12 cellular contexts compared by ENCODE assay signal in genomic region chr22:25853902-25854301, GRCh38.
DNase-seq lines count a peak whose midpoint lies in the region; ATAC-seq and TF ChIP-seq lines count a peak whose summit lies in the region.
"Had no signal": no experiment of that assay in that cellular context is flagged by ENCODE, and none has a peak within 500 bp of the region (broad histone marks: within the 10 kb centered on the region; RNA-seq: fewer than 3 reads in every experiment).

No MANE protein-coding gene starts in this region.

- DNase-seq in COR-L47 (lab: John Stamatoyannopoulos, UW): peak; percentile 25
- DNase-seq in foreskin keratinocyte: no peak
- DNase-seq in NOMO-1 treated with DMSO at 0.1 percent for 48 hours (lab: John Stamatoyannopoulos, UW; ENCODE audit: unreplicated experiment): no peak
- no peak for DNase-seq in NCI-H774 (lab: John Stamatoyannopoulos, UW)
- DNase-seq: activated naive CD8-positive, alpha-beta T cell treated with anti-CD3 and anti-CD28 coated beads for 36 hours; CD4-positive, alpha-beta T cell; left lung; Peyer's patch had no signal

- ATAC-seq in foreskin keratinocyte (no peak), GM19452 (IDR thresholded peaks at IDR 0.05; ENCODE audit: unreplicated experiment) (no peak), HG03521 (IDR thresholded peaks at IDR 0.05; ENCODE audit: unreplicated experiment) (no peak)
- ATAC-seq: left lung had no signal

- H3K4me3 ChIP-seq in HEK293 (ENCODE audit: low read depth, low read length): no peak overlapping the region
- H3K4me3 ChIP-seq in OCI-LY1 (ENCODE audit: low read depth, low read length, poor library complexity, severe bottlenecking): no peak overlapping the region
- H3K4me3 ChIP-seq: left lung, Peyer's patch had no signal

- CTCF ChIA-PET in HEK293 (lab: Yijun Ruan, JAX): interaction anchor here (0.7 to 2.8 kb wide), 6 partner anchors 9 to 549 kb away, joined by 3 to 14 read pairs (median 4); no protein-coding TSS in a partner anchor

- POLR2A ChIA-PET in HEK293 (lab: Yijun Ruan, JAX): no interaction called here

- TF ChIP-seq CTCF in HEK293 (tag by site-specific recombination; IDR thresholded peaks at IDR 0.05) (peak; percentile 18; the same call in 1 of the 2 replicates), OCI-LY1 (IDR thresholded peaks at IDR 0.05; ENCODE audit: low read length) (peak; percentile 50), foreskin keratinocyte (conservative IDR thresholded peaks at IDR 0.05) (peak; percentile 41)

- H3K27me3 ChIP-seq in OCI-LY1 (ENCODE audit: insufficient read depth, low read length) (no peaks in the 10 kb centered on the region), foreskin keratinocyte (no peaks in the 10 kb centered on the region)
- H3K27me3 ChIP-seq: Peyer's patch had no signal

- H3K27ac ChIP-seq in HEK293 (ENCODE audit: extremely low read depth, low read depth, low read length) (no peak overlapping the region), OCI-LY1 (ENCODE audit: low read depth, low read length, poor library complexity, severe bottlenecking) (no peak overlapping the region), foreskin keratinocyte (no peak overlapping the region)
- H3K27ac ChIP-seq: left lung, Peyer's patch had no signal

- no peak overlapping the region for H2AFZ ChIP-seq in OCI-LY1 (ENCODE audit: low read length)

- no peaks in the 10 kb centered on the region for H4K20me1 ChIP-seq in OCI-LY1 (ENCODE audit: insufficient read depth, low read length)

- no peaks in the 10 kb centered on the region for H3K36me3 ChIP-seq in HEK293 (ENCODE audit: control insufficient read depth in 2 of 2, insufficient read depth in 1 of 2, low read length in 2 of 2)
- H3K36me3 ChIP-seq in OCI-LY1 (ENCODE audit: insufficient read depth, low read length): no peaks in the 10 kb centered on the region
- H3K36me3 ChIP-seq: left lung, Peyer's patch had no signal

- H3K9me3 ChIP-seq in HEK293 (ENCODE audit: control insufficient read depth, insufficient read depth, low read depth, low read length) (no peaks in the 10 kb centered on the region), OCI-LY1 (ENCODE audit: low read length) (no peaks in the 10 kb centered on the region)
- H3K9me3 ChIP-seq: left lung, Peyer's patch had no signal

- no peaks in the 10 kb centered on the region for H3K9me2 ChIP-seq in OCI-LY1 (ENCODE audit: low read depth, low read length)

- no peak overlapping the region for H3K9ac ChIP-seq in OCI-LY1 (ENCODE audit: low read length)

- no peak overlapping the region for H3K4me2 ChIP-seq in OCI-LY1 (ENCODE audit: low read length)

- H3K79me2 ChIP-seq in OCI-LY1 (ENCODE audit: insufficient read depth, low read length): no peaks in the 10 kb centered on the region

- H3K4me1 ChIP-seq in HEK293 (ENCODE audit: control insufficient read depth, insufficient read depth, low read length) (no peaks in the 10 kb centered on the region), OCI-LY1 (ENCODE audit: insufficient read depth, low read length, severe bottlenecking) (no peaks in the 10 kb centered on the region), foreskin keratinocyte (no peaks in the 10 kb centered on the region)
- H3K4me1 ChIP-seq: left lung, Peyer's patch had no signal

- H3F3A ChIP-seq in OCI-LY1 (ENCODE audit: insufficient read depth, low read length): no peaks in the 10 kb centered on the region

TF ChIP-seq in HEK293, 187 proteins besides CTCF, POLR2A, EP300 and RAD21:
- no peak for TF ChIP-seq BCL11B (tag by site-specific recombination; IDR thresholded peaks at IDR 0.05; ENCODE audit: low read depth)
- TF ChIP-seq ZNF140 (tag by site-specific recombination; IDR thresholded peaks at IDR 0.05): no peak
- 0 out of 2 replicates have a peak, but pooled peaks have one; percentile 16 for TF ChIP-seq ZNF654 (tag by site-specific recombination; IDR thresholded peaks at IDR 0.05; ENCODE audit: low read depth)
- no peak for TF ChIP-seq ZNF561 (tag by site-specific recombination; IDR thresholded peaks at IDR 0.05; ENCODE audit: borderline replicate concordance)
- TF ChIP-seq GFI1B (tag by site-specific recombination; IDR thresholded peaks at IDR 0.05): no peak
- TF ChIP-seq ZNF280C (tag by site-specific recombination; IDR thresholded peaks at IDR 0.05): no peak
- TF ChIP-seq PRDM6 (tag by site-specific recombination; IDR thresholded peaks at IDR 0.05): no peak
